1 cellular context compared by ENCODE assay signal in genomic region chr11:69445131-69445470, GRCh38.
TF ChIP-seq lines count a peak whose summit lies in the region.

No MANE protein-coding gene starts in this region.

TF ChIP-seq in HepG2, 621 proteins besides CTCF, POLR2A, EP300 and RAD21:
- TF ChIP-seq TFE3 (CRISPR knock-in tag; IDR thresholded peaks at IDR 0.05), result no peak
- no peak for TF ChIP-seq CHCHD3 (CRISPR knock-in tag; IDR thresholded peaks at IDR 0.05)
- no peak for TF ChIP-seq ZBTB2 (CRISPR knock-in tag; IDR thresholded peaks at IDR 0.05; ENCODE audit: low read depth)
- no peak for TF ChIP-seq GPBP1L1 (CRISPR knock-in tag; IDR thresholded peaks at IDR 0.05)
- TF ChIP-seq ZNF550 (CRISPR knock-in tag; IDR thresholded peaks at IDR 0.05; ENCODE audit: borderline replicate concordance), result no peak
- no peak for TF ChIP-seq MTA3 (CRISPR knock-in tag; IDR thresholded peaks at IDR 0.05)
- TF ChIP-seq ZNF230 (CRISPR knock-in tag; IDR thresholded peaks at IDR 0.05), result no peak
- TF ChIP-seq SRSF4 (IDR thresholded peaks at IDR 0.05; ENCODE audit: low read depth, low read length, poor library complexity, severe bottlenecking), result no peak
- TF ChIP-seq MXD1 (CRISPR knock-in tag; IDR thresholded peaks at IDR 0.05), result no peak
- no peak for TF ChIP-seq TBX2 (CRISPR knock-in tag; IDR thresholded peaks at IDR 0.05; ENCODE audit: borderline replicate concordance)
